Comparison of ENCODE assay signal across 29 cellular contexts in genomic region chr2:38560092-38560491, GRCh38.
"Had no signal": no experiment of that assay in that cellular context is flagged by ENCODE, and none has a peak within 500 bp of the region (broad histone marks: within the 10 kb centered on the region; RNA-seq: fewer than 3 reads in every experiment).

No MANE protein-coding gene starts in this region.

- H2AFZ ChIP-seq: neural progenitor cell had no signal

- H3K27ac Mint-ChIP-seq: activated CD4-positive, alpha-beta T cell treated with anti-CD3 and anti-CD28 coated beads, Interleukin-2, amount 10 ng/mL, durations not matched to agents 24 days and 14 days; activated CD8-positive, alpha-beta T cell treated with anti-CD3 and anti-CD28 coated beads for 36 hours; activated naive CD8-positive, alpha-beta T cell; natural killer cell; neural progenitor cell; T-helper 1 cell treated with Interleukin-12 subunit alpha and Interleukin-12 subunit beta and Interleukin-4 antibody, amounts not matched to agents 30 μg/mL and 1 μg/mL, for 36 hours had no signal

- H3K27me3 Mint-ChIP-seq: activated CD4-positive, alpha-beta T cell treated with anti-CD3 and anti-CD28 coated beads, Interleukin-2, amount 10 ng/mL, durations not matched to agents 24 days and 14 days; activated CD8-positive, alpha-beta T cell treated with anti-CD3 and anti-CD28 coated beads for 36 hours; activated naive CD8-positive, alpha-beta T cell had no signal

- H3K36me3 ChIP-seq: uterus had no signal

- H3K36me3 Mint-ChIP-seq: natural killer cell had no signal

- H3K27ac ChIP-seq: body of pancreas, epithelial cell of prostate, neural progenitor cell, thoracic aorta, uterus had no signal

- H3K4me3 ChIP-seq: body of pancreas, neural progenitor cell, thoracic aorta, uterus had no signal

- ATAC-seq: activated CD8-positive, alpha-beta T cell treated with anti-CD3 and anti-CD28 coated beads for 36 hours; body of pancreas; natural killer cell; right cardiac atrium; stimulated activated naive CD8-positive, alpha-beta T cell treated with anti-CD3 and anti-CD28 coated beads, Interleukin-15, Interleukin-2, amounts not matched to agents 100 U/mL and 50 U/mL, for 24 hours had no signal

- H3K4me3 Mint-ChIP-seq: activated CD4-positive, alpha-beta T cell treated with anti-CD3 and anti-CD28 coated beads, Interleukin-2, amount 10 ng/mL, durations not matched to agents 24 days and 14 days; activated CD8-positive, alpha-beta T cell treated with anti-CD3 and anti-CD28 coated beads for 36 hours; activated naive CD8-positive, alpha-beta T cell; natural killer cell; neural progenitor cell; T-helper 1 cell treated with Interleukin-12 subunit alpha and Interleukin-12 subunit beta and Interleukin-4 antibody, amounts not matched to agents 30 μg/mL and 1 μg/mL, for 36 hours had no signal

- H3K9me3 ChIP-seq: body of pancreas, thoracic aorta, uterus had no signal

- H3K4me1 ChIP-seq: body of pancreas, neural progenitor cell, uterus had no signal

- DNase-seq: activated CD4-positive, alpha-beta T cell treated with anti-CD3 and anti-CD28 coated beads, Interleukin-2, amount 10 ng/mL, durations not matched to agents 24 days and 14 days; activated CD4-positive, CD25-positive, alpha-beta regulatory T cell treated with anti-CD3 and anti-CD28 coated beads, Interleukin-2, amount 50 U/mL, for 72 hours; activated CD8-positive, alpha-beta T cell treated with anti-CD3 and anti-CD28 coated beads for 36 hours; activated naive CD4-positive, alpha-beta T cell; activated T-cell treated with anti-CD3 and anti-CD28 coated beads, Interleukin-2, amount 50 U/mL, for 48 hours; aorta; body of pancreas; effector CD8-positive, alpha-beta T cell; mammary epithelial cell; midbrain; natural killer cell; occipital lobe; right cardiac atrium; stimulated activated CD4-positive, alpha-beta T cell treated with anti-CD3 and anti-CD28 coated beads, Interleukin-2, amount 100 ng/mL, for 48 hours; stimulated activated naive CD8-positive, alpha-beta T cell treated with anti-CD3 and anti-CD28 coated beads, Interleukin-15, Interleukin-2, amounts not matched to agents 100 U/mL and 50 U/mL, for 24 hours; SW 1271; T-helper 9 cell; trophoblast cell; uterus had no signal

- H3K27me3 ChIP-seq: body of pancreas, neural progenitor cell, uterus had no signal

- H3K9ac ChIP-seq: neural progenitor cell had no signal

- H3K4me2 ChIP-seq: neural progenitor cell had no signal

- FAIRE-seq: colon, endometrium, frontal cortex, islet of Langerhans, TTC549 had no signal

- H3K9me3 Mint-ChIP-seq: activated CD4-positive, alpha-beta T cell treated with anti-CD3 and anti-CD28 coated beads, Interleukin-2, amount 10 ng/mL, durations not matched to agents 24 days and 14 days; activated CD8-positive, alpha-beta T cell treated with anti-CD3 and anti-CD28 coated beads for 36 hours; natural killer cell; neural progenitor cell; T-helper 1 cell treated with Interleukin-12 subunit alpha and Interleukin-12 subunit beta and Interleukin-4 antibody, amounts not matched to agents 30 μg/mL and 1 μg/mL, for 36 hours had no signal

- H3K4me1 Mint-ChIP-seq: activated CD4-positive, alpha-beta T cell treated with anti-CD3 and anti-CD28 coated beads, Interleukin-2, amount 10 ng/mL, durations not matched to agents 24 days and 14 days; natural killer cell; neural progenitor cell had no signal
